In genomic region chr12:51923506-51924365, GRCh38 we compare ENCODE assay signal across 8 cellular contexts. TPM values are rescaled to one million over a fixed set of nuclear protein-coding genes. Genes with fewer than 3 reads are reported as not detected.
DNase-seq lines count a peak whose midpoint lies in the region; ATAC-seq lines count a peak whose summit lies in the region.

No MANE protein-coding gene starts in this region.

- ATAC-seq in HG02759 (IDR thresholded peaks at IDR 0.05; ENCODE audit: unreplicated experiment), result peak; percentile 44
- peak; percentile 67 to 73 for ATAC-seq in activated CD4-positive, CD25-positive, alpha-beta regulatory T cell treated with anti-CD3 and anti-CD28 coated beads, Interleukin-2, amount 50 U/mL, for 24 hours

- peak; percentile 19 for DNase-seq in cerebellum (ENCODE audit: low spot score)
- peak; percentile 74 to 81 for DNase-seq in lung microvascular endothelial cell (ENCODE audit: low read depth in 2 of 2)
- DNase-seq in stimulated activated CD8-positive, alpha-beta memory T cell treated with anti-CD3 and anti-CD28 coated beads, Interleukin-15, amount 100 ng/mL, for 4 hours (ENCODE audit: low read depth in 2 of 2), result peak; percentile 19
- no peak for DNase-seq in NCI-H1092 treated with DMSO at 0.1 percent for 48 hours (lab: John Stamatoyannopoulos, UW)
- no peak for DNase-seq in RKO (ENCODE audit: low spot score)
- DNase-seq in NCI-H1694 treated with DMSO at 0.1 percent for 48 hours (lab: John Stamatoyannopoulos, UW), result no peak

RNA-seq across cellular contexts. Expression of gene ACVRL1, which starts 16.4 kb away (rescaled TPM):
- 12.3 TPM for total RNA-seq in cerebellum
- total RNA-seq in lung microvascular endothelial cell, result 293 and 393 TPM in 2 replicates

RNA-seq across cellular contexts. Expression of gene ACVR1B, which starts 27.8 kb away (rescaled TPM):
- 36.5 TPM for total RNA-seq in cerebellum
- total RNA-seq in lung microvascular endothelial cell, result 8.5 and 15.1 TPM in 2 replicates

RNA-seq across cellular contexts. Expression of gene ANKRD33, which starts 35.8 kb away (rescaled TPM):
- total RNA-seq in cerebellum (0.09 TPM), lung microvascular endothelial cell (0.22 TPM in 1 of 2 replicates, not detected in the other)

Comparison
In these comparisons a context has a peak if more than half of its experiments do, and no peak if none do; other contexts are left out.
1. DNase-seq: peak in cerebellum (single experiment), lung microvascular endothelial cell (2 of 2) and stimulated activated CD8-positive, alpha-beta memory T cell treated with anti-CD3 and anti-CD28 coated beads, Interleukin-15, amount 100 ng/mL, for 4 hours (2 of 2); none in NCI-H1092 treated with DMSO at 0.1 percent for 48 hours (single experiment), RKO (single experiment) and NCI-H1694 treated with DMSO at 0.1 percent for 48 hours (single experiment).
2. RNA of gene ACVRL1, which starts 16.4 kb away (total RNA-seq): 293 to 393 TPM in lung microvascular endothelial cell; 12.3 TPM in cerebellum (single experiment); every median in the first group is over 10 times any median in the second.